18 cellular contexts compared by ENCODE assay signal in the genomic region with DNA sequence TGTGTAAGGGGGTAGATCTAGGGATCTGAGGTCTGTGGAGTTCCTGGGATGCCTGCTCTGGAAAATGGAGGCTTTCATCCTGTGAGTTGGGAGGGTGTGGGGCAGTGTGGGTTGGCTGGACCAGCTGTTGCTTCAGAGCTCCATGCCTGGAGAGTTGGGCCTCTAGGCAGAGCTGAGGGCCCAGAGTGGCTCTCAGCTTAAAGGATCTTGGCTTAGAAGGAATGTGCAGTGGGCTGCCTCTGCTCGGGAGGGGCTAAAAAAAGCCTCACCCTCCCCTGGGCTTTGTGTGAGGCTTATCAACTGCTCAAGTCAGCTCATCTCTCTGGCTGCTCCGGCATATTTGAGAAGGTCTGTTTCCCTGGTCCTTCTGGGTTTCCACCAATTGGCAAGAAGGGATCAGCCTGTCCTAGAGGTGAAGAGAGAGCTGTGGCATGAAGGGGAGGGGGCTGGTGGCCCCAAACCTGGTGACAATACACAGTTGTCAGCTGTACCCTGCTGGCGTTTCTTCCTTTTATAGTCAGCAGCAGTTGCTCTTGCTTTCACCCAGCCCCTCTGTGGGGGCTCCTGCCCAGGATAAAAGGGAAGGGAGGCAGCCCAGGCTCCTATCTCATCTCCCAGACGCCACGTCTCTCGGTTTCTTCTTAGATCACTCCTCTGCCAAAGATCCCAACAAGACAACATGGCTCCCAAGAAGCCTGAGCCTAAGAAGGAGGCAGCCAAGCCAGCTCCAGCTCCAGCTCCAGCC. TPM values are rescaled to one million over a fixed set of nuclear protein-coding genes. Genes with fewer than 3 reads are reported as not detected.
A peak's percentile ranks its signal among the peaks of the same experiment; 100 is the strongest.
DNase-seq lines count a peak whose midpoint lies in the region; ATAC-seq and TF ChIP-seq lines count a peak whose summit lies in the region.
"Had no signal": no experiment of that assay in that cellular context is flagged by ENCODE, and none has a peak within 500 bp of the region (broad histone marks: within the 10 kb centered on the region; RNA-seq: fewer than 3 reads in every experiment).

A gene (plus strand): TSS at position 605 of the 745 bp plus-strand sequence. CDS start 75 bp downstream, at position 680.

- no peaks in the 10 kb centered on the region for H3K27me3 Mint-ChIP-seq in IgD-negative memory B cell
- no peaks in the 10 kb centered on the region for H3K27me3 Mint-ChIP-seq in activated B cell treated with CpG ODN at 0.5 μM for 24 hours
- no peaks in the 10 kb centered on the region for H3K27me3 Mint-ChIP-seq in stimulated activated memory B cell treated with anti-CD40 and anti-IgM and Interleukin-4, amounts not matched to agents 10 μg/mL and 1 μg/mL and 100 μg/mL, for 72 hours
- H3K27me3 Mint-ChIP-seq: central memory CD8-positive, alpha-beta T cell had no signal

- H3K27ac Mint-ChIP-seq in IgD-negative memory B cell (peak within 1 kb of the TSS; percentile 11 to 94 (median 31)), activated B cell treated with CpG ODN at 0.5 μM for 24 hours (peak within 1 kb of the TSS; percentile 98)
- peak within 1 kb of the TSS; percentile 94 for H3K27ac Mint-ChIP-seq in stimulated activated memory B cell treated with anti-CD40 and anti-IgM and Interleukin-4, amounts not matched to agents 10 μg/mL and 1 μg/mL and 100 μg/mL, for 72 hours
- H3K27ac Mint-ChIP-seq: HFFc6, nephron progenitor cell had no signal

- peak within 1 kb of the TSS; percentile 94 for H3K27ac ChIP-seq in right cardiac atrium (ENCODE audit: low read length)
- H3K27ac ChIP-seq: sigmoid colon had no signal

- 47% methylated on average over 6 of the region's 6 CpGs for WGBS in right cardiac atrium

- peaks cover 12% of the 10 kb centered on the region for H3K4me1 ChIP-seq in right cardiac atrium (ENCODE audit: control insufficient read depth, insufficient read depth, low read length)

- no peaks in the 10 kb centered on the region for H3K27me3 ChIP-seq in right cardiac atrium (ENCODE audit: control insufficient read depth, insufficient read depth)
- H3K27me3 ChIP-seq: sigmoid colon had no signal

- ATAC-seq in activated B cell treated with CpG ODN at 0.5 μM for 24 hours (ENCODE audit: low read depth) (no peak), right cardiac atrium (peak; percentile 66 to 76), GM19328 (IDR thresholded peaks at IDR 0.05; ENCODE audit: unreplicated experiment) (no peak), HG03442 (IDR thresholded peaks at IDR 0.05; ENCODE audit: unreplicated experiment) (no peak)
- ATAC-seq in stimulated activated memory B cell treated with anti-CD40 and anti-IgM and Interleukin-4, amounts not matched to agents 10 μg/mL and 1 μg/mL and 100 μg/mL, for 72 hours: no peak

- H3K4me3 Mint-ChIP-seq in IgD-negative memory B cell: peak within 1 kb of the TSS in 1 of 4 donors; percentile 59
- H3K4me3 Mint-ChIP-seq in activated B cell treated with CpG ODN at 0.5 μM for 24 hours: no peak within 1 kb of the TSS
- no peak within 1 kb of the TSS for H3K4me3 Mint-ChIP-seq in stimulated activated memory B cell treated with anti-CD40 and anti-IgM and Interleukin-4, amounts not matched to agents 10 μg/mL and 1 μg/mL and 100 μg/mL, for 72 hours
- H3K4me3 Mint-ChIP-seq: central memory CD8-positive, alpha-beta T cell; HFFc6; nephron progenitor cell had no signal

- TF ChIP-seq CTCF in activated B cell treated with CpG ODN at 0.5 μM for 24 hours (IDR thresholded peaks at IDR 0.05): no peak

- H3K4me3 ChIP-seq in right cardiac atrium (ENCODE audit: low read length): peak within 1 kb of the TSS; percentile 62
- H3K4me3 ChIP-seq: sigmoid colon had no signal

- H3K36me3 Mint-ChIP-seq in IgD-negative memory B cell (no peaks in the 10 kb centered on the region), activated B cell treated with CpG ODN at 0.5 μM for 24 hours (ENCODE audit: low read depth) (no peaks in the 10 kb centered on the region)
- no peaks in the 10 kb centered on the region for H3K36me3 Mint-ChIP-seq in stimulated activated memory B cell treated with anti-CD40 and anti-IgM and Interleukin-4, amounts not matched to agents 10 μg/mL and 1 μg/mL and 100 μg/mL, for 72 hours

- DNase-seq in activated B cell treated with CpG ODN at 0.5 μM for 24 hours (no peak), right cardiac atrium (peak; percentile 30 to 75 (median 75)), foreskin melanocyte (no peak)
- DNase-seq: activated CD4-positive, alpha-beta T cell treated with anti-CD3 and anti-CD28 coated beads, Interleukin-2, amount 50 U/mL, for 48 hours; activated naive CD4-positive, alpha-beta T cell treated with Interleukin-2 at 50 U/mL for 16 hours; glutamatergic neuron; HFFc6; kidney glomerular epithelial cell; NCI-H1105 treated with DMSO at 0.1 percent for 48 hours; NCI-H2227 treated with DMSO at 0.1 percent for 48 hours; nephron progenitor cell; sigmoid colon had no signal

- H3K9me3 ChIP-seq in right cardiac atrium (ENCODE audit: control insufficient read depth, low read length): no peaks in the 10 kb centered on the region
- H3K9me3 ChIP-seq: sigmoid colon had no signal

- H3K4me1 Mint-ChIP-seq in IgD-negative memory B cell (peaks cover 42 to 48% (median 44%) of the 10 kb centered on the region in 3 donors), activated B cell treated with CpG ODN at 0.5 μM for 24 hours (peaks cover 66% of the 10 kb centered on the region)
- H3K4me1 Mint-ChIP-seq in stimulated activated memory B cell treated with anti-CD40 and anti-IgM and Interleukin-4, amounts not matched to agents 10 μg/mL and 1 μg/mL and 100 μg/mL, for 72 hours: peaks cover 69% of the 10 kb centered on the region

- H3K9me3 Mint-ChIP-seq in IgD-negative memory B cell: no peaks in the 10 kb centered on the region
- no peaks in the 10 kb centered on the region for H3K9me3 Mint-ChIP-seq in activated B cell treated with CpG ODN at 0.5 μM for 24 hours
- no peaks in the 10 kb centered on the region for H3K9me3 Mint-ChIP-seq in stimulated activated memory B cell treated with anti-CD40 and anti-IgM and Interleukin-4, amounts not matched to agents 10 μg/mL and 1 μg/mL and 100 μg/mL, for 72 hours
- H3K9me3 Mint-ChIP-seq: central memory CD8-positive, alpha-beta T cell; HFFc6; nephron progenitor cell had no signal

- intact Hi-C loops in activated B cell treated with CpG ODN at 0.5 μM for 24 hours (cut with micrococcal nuclease) (loop anchor here (5.0 to 10.0 kb wide), 3 partner anchors 37 to 1986 kb away; no protein-coding TSS in a partner anchor), right cardiac atrium (cut with DNase I) (no loop called here)

- POLR2A ChIA-PET in activated B cell treated with CpG ODN at 0.5 μM for 24 hours (lab: Charles Lee): interaction anchor here (1.0 to 1.6 kb wide), 3 partner anchors 9 to 20 kb away, joined by 3 to 4 read pairs (median 4); no protein-coding TSS in a partner anchor

- CTCF ChIA-PET in activated B cell treated with CpG ODN at 0.5 μM for 24 hours (lab: Charles Lee): interaction anchor here (1.1 kb wide), 1 partner anchor 21 kb away, joined by 3 read pairs; no protein-coding TSS in a partner anchor

RNA-seq across cellular contexts. Expression of the gene that starts here (rescaled TPM):
- polyA plus RNA-seq in IgD-negative memory B cell (not detected), right cardiac atrium (10,368 TPM)
- total RNA-seq in activated B cell treated with CpG ODN at 0.5 μM for 24 hours (not detected in 2 replicates), right cardiac atrium (1,000 to 10,000 TPM; 3,878 to 6,276 (median 5,738) TPM)
- total RNA-seq: HFFc6, HT1080 had no signal

Comparison
In these comparisons a context has a peak if more than half of its experiments do, and no peak if none do; other contexts are left out.
1. RNA of the gene that starts here (total RNA-seq): 3,878 to 6,276 TPM in right cardiac atrium; not detected in activated B cell treated with CpG ODN at 0.5 μM for 24 hours; every median in the first group is over 1,000 times any median in the second.
2. RNA of the gene that starts here (polyA plus RNA-seq): 10,368 TPM in right cardiac atrium (single experiment); not detected in IgD-negative memory B cell (single experiment); every median in the first group is over 1,000 times any median in the second.
3. H3K27ac Mint-ChIP-seq: peak in every context shown above with its lines; median percentile 98 in activated B cell treated with CpG ODN at 0.5 μM for 24 hours; 94 in stimulated activated memory B cell treated with anti-CD40 and anti-IgM and Interleukin-4, amounts not matched to agents 10 μg/mL and 1 μg/mL and 100 μg/mL, for 72 hours; 31 in IgD-negative memory B cell.
4. ATAC-seq: peak in right cardiac atrium (2 of 2); none in activated B cell treated with CpG ODN at 0.5 μM for 24 hours (single experiment), stimulated activated memory B cell treated with anti-CD40 and anti-IgM and Interleukin-4, amounts not matched to agents 10 μg/mL and 1 μg/mL and 100 μg/mL, for 72 hours (single experiment), GM19328 (single experiment) and HG03442 (single experiment).
5. DNase-seq: peak in right cardiac atrium (3 of 3); none in activated B cell treated with CpG ODN at 0.5 μM for 24 hours (single experiment) and foreskin melanocyte (single experiment).